ENCODE assay signal across 2 cellular contexts in the genomic region with DNA sequence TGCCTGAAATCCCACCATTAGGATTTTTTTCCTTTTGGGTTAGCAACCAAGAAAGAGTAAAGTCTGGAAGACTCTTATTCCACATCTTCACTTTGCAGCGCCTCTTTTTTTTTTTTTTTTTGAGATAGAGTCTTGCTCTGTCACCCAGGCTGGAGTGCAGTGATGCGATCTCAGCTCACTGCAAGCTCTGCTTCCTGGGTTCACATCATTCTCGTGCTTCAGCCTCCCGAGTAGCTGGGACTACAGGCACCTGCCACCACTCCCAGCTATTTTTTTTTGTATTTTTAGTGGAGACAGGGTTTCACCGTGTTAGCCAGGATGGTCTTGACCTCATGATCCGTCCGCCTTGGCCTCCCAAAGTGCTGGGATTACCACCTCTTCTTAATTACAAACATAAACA. TPM values are rescaled to one million over a fixed set of nuclear protein-coding genes. Genes with fewer than 3 reads are reported as not detected.
"Had no signal": no experiment of that assay in that cellular context is flagged by ENCODE, and none has a peak within 500 bp of the region (broad histone marks: within the 10 kb centered on the region; RNA-seq: fewer than 3 reads in every experiment).

No MANE protein-coding gene starts in this region.

RNA-seq across cellular contexts. Expression of a gene that starts 31.7 kb away (rescaled TPM):
- total RNA-seq: SJSA1 had no signal
- polyA plus RNA-seq: SK-N-SH had no signal
